Comparison of ENCODE assay signal across 8 cellular contexts in genomic region chr16:2125627-2126026, GRCh38. TPM values are rescaled to one million over a fixed set of nuclear protein-coding genes. Genes with fewer than 3 reads are reported as not detected.
DNase-seq lines count a peak whose midpoint lies in the region; ATAC-seq and TF ChIP-seq lines count a peak whose summit lies in the region.
"Not testable (repeated sequence)": the region's sequence is repeated elsewhere in the genome, so short reads cannot be mapped to it uniquely, and the experiment has no call there.
"Had no signal": no experiment of that assay in that cellular context is flagged by ENCODE, and none has a peak within 500 bp of the region (broad histone marks: within the 10 kb centered on the region; RNA-seq: fewer than 3 reads in every experiment).

No MANE protein-coding gene starts in this region.

- TF ChIP-seq EP300 in gastroesophageal sphincter (IDR thresholded peaks at IDR 0.05), result not testable (repeated sequence)

- H3K4me3 ChIP-seq in RWPE2 (ENCODE audit: severe bottlenecking); right lobe of liver: not testable (repeated sequence)
- H3K4me3 ChIP-seq in gastroesophageal sphincter, result peak overlapping the region in 1 of 2 donors; percentile 53
- peak overlapping the region in 1 of 2 donors; percentile 69 for H3K4me3 ChIP-seq in stomach smooth muscle (ENCODE audit: low read length in 2 of 2)

- H3K4me3 Mint-ChIP-seq in chondrocyte (ENCODE audit: unreplicated experiment) (peak overlapping the region; percentile 62), osteocyte (ENCODE audit: unreplicated experiment) (peak overlapping the region; percentile 57)

- DNase-seq in RWPE2 (ENCODE audit: low spot score); chondrocyte (ENCODE audit: low spot score); right lobe of liver; osteocyte (ENCODE audit: extremely low spot score, unreplicated experiment): not testable (repeated sequence)

- H3K27me3 Mint-ChIP-seq in chondrocyte (ENCODE audit: low read depth); osteocyte (ENCODE audit: unreplicated experiment): not testable (repeated sequence)

- not testable (repeated sequence) for TF ChIP-seq POLR2A in gastroesophageal sphincter (IDR thresholded peaks at IDR 0.05); right lobe of liver (IDR thresholded peaks at IDR 0.05)

- peaks cover 17% of the 10 kb centered on the region; the same call in 1 of the 2 replicates for H3K4me1 ChIP-seq in ES-I3 (ENCODE audit: insufficient read depth, low read length)
- peaks cover 25% of the 10 kb centered on the region for H3K4me1 ChIP-seq in RWPE2 (ENCODE audit: insufficient read depth, poor library complexity, severe bottlenecking)
- H3K4me1 ChIP-seq in gastroesophageal sphincter, result peaks cover 0 to 95% (median 75%) of the 10 kb centered on the region in 3 donors
- H3K4me1 ChIP-seq in right lobe of liver, result not testable (repeated sequence)
- H3K4me1 ChIP-seq in stomach smooth muscle (ENCODE audit: control insufficient read depth, insufficient read depth, low read length), result peaks cover 67% of the 10 kb centered on the region

- intact Hi-C loops in right lobe of liver (cut with DNase I), result not testable (repeated sequence)

- H3K9me3 ChIP-seq in ES-I3 (ENCODE audit: control insufficient read depth, insufficient read depth, low read length); RWPE2 (ENCODE audit: severe bottlenecking); gastroesophageal sphincter; right lobe of liver; stomach smooth muscle (ENCODE audit: control insufficient read depth in 2 of 2, low read length in 2 of 2): not testable (repeated sequence)

- not testable (repeated sequence) for ATAC-seq in RWPE2 (ENCODE audit: low read depth); gastroesophageal sphincter; right lobe of liver

- H3K36me3 ChIP-seq in ES-I3 (ENCODE audit: insufficient read depth, low read length); RWPE2 (ENCODE audit: low read depth); gastroesophageal sphincter; right lobe of liver; stomach smooth muscle (ENCODE audit: control insufficient read depth in 2 of 2, insufficient read depth in 2 of 2, low read length in 2 of 2): not testable (repeated sequence)

- not testable (repeated sequence) for H3K9me3 Mint-ChIP-seq in chondrocyte (ENCODE audit: low read depth); osteocyte (ENCODE audit: unreplicated experiment)

- not testable (repeated sequence) for H3K27me3 ChIP-seq in RWPE2 (ENCODE audit: insufficient read depth, poor library complexity, severe bottlenecking); gastroesophageal sphincter; right lobe of liver; stomach smooth muscle (ENCODE audit: control insufficient read depth in 1 of 2, insufficient read depth in 2 of 2, low read length in 2 of 2)

- WGBS in gastroesophageal sphincter (ENCODE audit: low coverage in 1 of 2), 2 donors, result 19% methylated on average over 4 of the region's 11 CpGs; no CpG with 5 or more reads in 1 of the 2 donors
- 53% methylated on average over 3 of the region's 11 CpGs for WGBS in right lobe of liver (ENCODE audit: insufficient coverage, low coverage, low lambda C conversion rate, missing lambda C conversion rate)

- not testable (repeated sequence) for TF ChIP-seq CTCF in RWPE2 (IDR thresholded peaks at IDR 0.05; ENCODE audit: poor library complexity, severe bottlenecking); chondrocyte (IDR thresholded peaks at IDR 0.05); gastroesophageal sphincter (IDR thresholded peaks at IDR 0.05); right lobe of liver (IDR thresholded peaks at IDR 0.05); osteocyte (IDR thresholded peaks at IDR 0.05)

- H3K4me1 Mint-ChIP-seq in chondrocyte (ENCODE audit: low read depth), result peaks cover 53% of the 10 kb centered on the region
- H3K4me1 Mint-ChIP-seq in osteocyte (ENCODE audit: unreplicated experiment), result peaks cover 57% of the 10 kb centered on the region

- H3K27ac ChIP-seq in RWPE2 (ENCODE audit: poor library complexity, severe bottlenecking) (peak overlapping the region; percentile 99), gastroesophageal sphincter (peak overlapping the region; percentile 97 to 99 (median 98)), right lobe of liver (peak overlapping the region in 2 of 3 donors; percentile 36 to 53), stomach smooth muscle (ENCODE audit: low read length) (peak overlapping the region; percentile 97)

- peak overlapping the region; percentile 95 for H3K27ac Mint-ChIP-seq in chondrocyte (ENCODE audit: unreplicated experiment)
- peak overlapping the region; percentile 96 for H3K27ac Mint-ChIP-seq in osteocyte (ENCODE audit: unreplicated experiment)

- H3K9ac ChIP-seq in ES-I3 (ENCODE audit: low read depth, low read length) (peak overlapping the region; percentile 8; the same call in 1 of the 2 replicates), stomach smooth muscle (ENCODE audit: low read length in 2 of 2) (peak overlapping the region; percentile 78)

- H3K36me3 Mint-ChIP-seq in chondrocyte (ENCODE audit: low read depth); osteocyte (ENCODE audit: unreplicated experiment): not testable (repeated sequence)

RNA-seq across cellular contexts. Expression of gene PKD1, which starts 10.1 kb away (rescaled TPM):
- total RNA-seq in chondrocyte, result 131 to 230 TPM (median 216 TPM) in 3 replicates
- 100 to 1,000 TPM; 181 to 492 (median 352) TPM for total RNA-seq in gastroesophageal sphincter
- 10 to 100 TPM; 28.5 to 58.2 (median 42.8) TPM for total RNA-seq in right lobe of liver
- total RNA-seq in osteocyte, result 169 and 188 TPM in 2 replicates

RNA-seq across cellular contexts. Expression of gene RAB26, which starts 22.8 kb away (rescaled TPM):
- 0.28 to 1.1 TPM (median 0.80 TPM) in 3 replicates for total RNA-seq in chondrocyte
- 1 to 10 TPM in 1 of 4 donors, under 1 TPM in 1, not detected in 2; 0.39 to 1.0 TPM for total RNA-seq in gastroesophageal sphincter
- total RNA-seq in right lobe of liver, result 10 to 100 TPM in 3 of 6 experiments, 1 to 10 TPM in 3; 3.8 to 14.6 (median 8.7) TPM
- 2.0 and 3.4 TPM in 2 replicates for total RNA-seq in osteocyte
- total RNA-seq: activated naive CD4-positive, alpha-beta T cell treated with anti-CD3 and anti-CD28 coated beads for 36 hours had no signal

RNA-seq across cellular contexts. Expression of gene TRAF7, which starts 30.0 kb away (rescaled TPM):
- total RNA-seq in chondrocyte (62.1 to 71.3 TPM (median 63.4 TPM) in 3 replicates), gastroesophageal sphincter (10 to 100 TPM; 36.3 to 70.1 (median 56.3) TPM), right lobe of liver (10 to 100 TPM; 40.9 to 56.2 (median 46.2) TPM), osteocyte (78.1 and 84.9 TPM in 2 replicates)

Comparison
In these comparisons a context has a peak if more than half of its experiments do, and no peak if none do; other contexts are left out.
1. H3K27ac ChIP-seq: peak in every context shown above with its lines; median percentile 99 in RWPE2; 98 in gastroesophageal sphincter; 97 in stomach smooth muscle; 44 in right lobe of liver.